ENCODE assay signal across 12 cellular contexts in the genomic region with DNA sequence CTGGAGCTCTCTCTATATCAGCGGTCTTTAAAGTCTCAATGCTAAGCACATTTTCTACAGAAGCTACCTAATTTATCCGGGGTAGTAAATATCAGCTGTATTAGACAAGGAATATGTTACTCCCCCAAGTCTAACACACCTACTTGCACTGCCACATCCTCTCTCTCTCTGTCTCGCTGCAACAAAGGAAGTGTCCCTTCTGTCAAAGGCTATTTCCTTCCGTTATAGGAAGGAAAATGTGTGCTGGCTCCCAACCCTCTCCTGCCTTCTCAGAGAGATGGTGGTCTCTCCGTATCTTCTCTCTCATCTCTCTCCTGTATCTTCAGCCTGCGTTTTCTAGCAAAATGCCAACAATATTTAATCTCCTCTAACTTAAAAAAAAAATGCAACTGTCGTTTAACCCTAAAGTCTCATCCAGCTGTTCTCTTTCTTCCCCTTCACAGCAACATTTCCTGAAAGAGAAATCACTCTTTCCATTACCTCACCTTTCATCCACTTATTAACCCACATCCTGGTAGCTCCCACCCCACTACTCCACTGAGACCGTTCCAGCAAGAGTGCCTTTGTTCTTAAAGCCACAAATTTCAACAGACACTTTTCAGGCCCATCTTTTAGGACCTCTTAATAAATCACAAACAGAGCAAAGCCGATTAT. TPM values are rescaled to one million over a fixed set of nuclear protein-coding genes. Genes with fewer than 3 reads are reported as not detected.
DNase-seq lines count a peak whose midpoint lies in the region; ATAC-seq and TF ChIP-seq lines count a peak whose summit lies in the region.
"Had no signal": no experiment of that assay in that cellular context is flagged by ENCODE, and none has a peak within 500 bp of the region (broad histone marks: within the 10 kb centered on the region; RNA-seq: fewer than 3 reads in every experiment).

No MANE protein-coding gene starts in this region.

- H3K27me3 Mint-ChIP-seq in activated naive CD4-positive, alpha-beta T cell treated with anti-CD3 and anti-CD28 coated beads, Interleukin-2, amount 10 ng/mL, durations not matched to agents 7 days and 5 days, result peaks cover 21% of the 10 kb centered on the region
- H3K27me3 Mint-ChIP-seq in natural killer cell (ENCODE audit: low read depth in 2 of 2), result peaks cover 0 to 3% of the 10 kb centered on the region in 2 donors

- H3K36me3 Mint-ChIP-seq in activated naive CD4-positive, alpha-beta T cell treated with anti-CD3 and anti-CD28 coated beads, Interleukin-2, amount 10 ng/mL, durations not matched to agents 7 days and 5 days, result peaks cover 43% of the 10 kb centered on the region
- peaks cover 14% of the 10 kb centered on the region for H3K36me3 Mint-ChIP-seq in natural killer cell

- peaks cover 49% of the 10 kb centered on the region for H3K4me1 Mint-ChIP-seq in activated naive CD4-positive, alpha-beta T cell treated with anti-CD3 and anti-CD28 coated beads, Interleukin-2, amount 10 ng/mL, durations not matched to agents 7 days and 5 days
- peaks cover 43 to 46% of the 10 kb centered on the region in 2 donors for H3K4me1 Mint-ChIP-seq in natural killer cell

- TF ChIP-seq CTCF in natural killer cell (IDR thresholded peaks at IDR 0.05), result no peak

- no peak for ATAC-seq in natural killer cell
- no peak for ATAC-seq in GM19467 (IDR thresholded peaks at IDR 0.05; ENCODE audit: unreplicated experiment)

- peak overlapping the region; percentile 90 for H3K4me3 Mint-ChIP-seq in activated naive CD4-positive, alpha-beta T cell treated with anti-CD3 and anti-CD28 coated beads, Interleukin-2, amount 10 ng/mL, durations not matched to agents 7 days and 5 days
- peak overlapping the region; percentile 47 for H3K4me3 Mint-ChIP-seq in natural killer cell

- H3K27ac Mint-ChIP-seq in activated naive CD4-positive, alpha-beta T cell treated with anti-CD3 and anti-CD28 coated beads, Interleukin-2, amount 10 ng/mL, durations not matched to agents 7 days and 5 days, result peak overlapping the region; percentile 92
- H3K27ac Mint-ChIP-seq in natural killer cell, result peak overlapping the region; percentile 34 to 35

- CTCF ChIA-PET in activated naive CD4-positive, alpha-beta T cell treated with anti-CD3 and anti-CD28 coated beads, Interleukin-2, amount 10 ng/mL, durations not matched to agents 7 days and 5 days (lab: Charles Lee), result no interaction called here

- DNase-seq in GF-D8 (lab: John Stamatoyannopoulos, UW), result peak; percentile 72
- DNase-seq in Kasumi-1 (lab: John Stamatoyannopoulos, UW), result peak; percentile 16 to 33
- peak; percentile 50 for DNase-seq in activated naive CD4-positive, alpha-beta T cell treated with anti-CD3 and anti-CD28 coated beads, Interleukin-2, amount 10 ng/mL, durations not matched to agents 7 days and 5 days
- DNase-seq in natural killer cell, result no peak
- DNase-seq in NCI-H526 (lab: John Stamatoyannopoulos, UW), result no peak
- DNase-seq in NCI-H748 (lab: John Stamatoyannopoulos, UW; ENCODE audit: unreplicated experiment), result no peak
- DNase-seq in DMS79 (lab: John Stamatoyannopoulos, UW), result no peak
- DNase-seq: islet precursor cell, NCI-H446, sigmoid colon had no signal

- intact Hi-C loops in natural killer cell (cut with micrococcal nuclease), result loop anchor here (10.0 kb wide), 1 partner anchor 50 kb away; the partner anchor contains the start of gene SETX

- H3K9me3 Mint-ChIP-seq in activated naive CD4-positive, alpha-beta T cell treated with anti-CD3 and anti-CD28 coated beads, Interleukin-2, amount 10 ng/mL, durations not matched to agents 7 days and 5 days, result no peaks in the 10 kb centered on the region
- H3K9me3 Mint-ChIP-seq in natural killer cell, result no peaks in the 10 kb centered on the region

RNA-seq across cellular contexts. Expression of gene TTF1, which starts 2.3 kb away (rescaled TPM):
- total RNA-seq in natural killer cell, result 10 to 100 TPM; 11.2 to 14.5 (median 12.9) TPM

RNA-seq across cellular contexts. Expression of gene CFAP77, which starts 5.7 kb away (rescaled TPM):
- total RNA-seq in natural killer cell, result not detected
- total RNA-seq: HT-29, sigmoid colon had no signal

RNA-seq across cellular contexts. Expression of gene SETX, which starts 49.6 kb away (rescaled TPM):
- 100 to 1,000 TPM in 1 of 3 donors, 10 to 100 TPM in 2; 85.3 to 109 (median 97.7) TPM for total RNA-seq in natural killer cell

Comparison
In these comparisons a context has a peak if more than half of its experiments do, and no peak if none do; other contexts are left out.
1. DNase-seq: peak in GF-D8 (single experiment), Kasumi-1 (2 of 2) and activated naive CD4-positive, alpha-beta T cell treated with anti-CD3 and anti-CD28 coated beads, Interleukin-2, amount 10 ng/mL, durations not matched to agents 7 days and 5 days (single experiment); none in natural killer cell (single experiment), NCI-H526 (0 of 2), NCI-H748 (single experiment) and DMS79 (single experiment).